Comparison of ENCODE assay signal across 1 cellular context in the genomic region with DNA sequence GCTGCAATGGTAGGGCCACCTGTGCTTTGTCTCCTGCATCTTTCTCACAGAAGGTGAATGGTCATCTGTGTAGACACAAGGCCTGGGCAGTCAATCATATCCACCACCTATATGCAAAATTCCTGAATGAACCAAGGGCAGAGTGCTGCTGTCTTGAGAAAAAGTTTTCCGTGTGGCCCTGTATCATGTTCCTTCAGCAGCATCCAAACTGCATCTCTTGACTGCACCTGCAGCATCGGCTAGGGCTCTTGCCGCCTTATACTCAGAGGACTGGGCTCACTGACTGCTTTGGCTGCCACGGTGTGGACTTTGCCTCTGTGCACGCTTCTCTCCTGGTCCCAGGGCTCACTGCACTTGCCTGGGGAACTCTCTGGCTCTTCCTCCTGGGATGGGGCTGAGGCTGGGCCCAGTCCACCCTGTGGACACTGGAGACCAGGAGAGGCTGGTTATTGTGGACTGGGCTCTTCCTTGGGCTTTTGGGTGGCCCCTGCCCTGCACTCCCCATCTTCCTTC.
TF ChIP-seq lines count a peak whose summit lies in the region.

No MANE protein-coding gene starts in this region.

TF ChIP-seq in GM12878, 131 proteins besides CTCF, POLR2A, EP300 and RAD21:
- TF ChIP-seq, protein P1, sequence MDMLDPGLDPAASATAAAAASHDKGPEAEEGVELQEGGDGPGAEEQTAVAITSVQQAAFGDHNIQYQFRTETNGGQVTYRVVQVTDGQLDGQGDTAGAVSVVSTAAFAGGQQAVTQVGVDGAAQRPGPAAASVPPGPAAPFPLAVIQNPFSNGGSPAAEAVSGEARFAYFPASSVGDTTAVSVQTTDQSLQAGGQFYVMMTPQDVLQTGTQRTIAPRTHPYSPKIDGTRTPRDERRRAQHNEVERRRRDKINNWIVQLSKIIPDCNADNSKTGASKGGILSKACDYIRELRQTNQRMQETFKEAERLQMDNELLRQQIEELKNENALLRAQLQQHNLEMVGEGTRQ (IDR thresholded peaks at IDR 0.05; ENCODE audit: borderline replicate concordance, low read depth, low read length): no peak
- TF ChIP-seq KLF5 (IDR thresholded peaks at IDR 0.05; ENCODE audit: partially characterized antibody) (no peak), EGR1 (IDR thresholded peaks at IDR 0.05; ENCODE audit: borderline replicate concordance in 1 of 2, low read depth in 2 of 2, low read length in 2 of 2) (no peak), NFYA (IDR thresholded peaks at IDR 0.05; ENCODE audit: borderline replicate concordance, low read depth, low read length) (no peak)
- TF ChIP-seq, protein P2, sequence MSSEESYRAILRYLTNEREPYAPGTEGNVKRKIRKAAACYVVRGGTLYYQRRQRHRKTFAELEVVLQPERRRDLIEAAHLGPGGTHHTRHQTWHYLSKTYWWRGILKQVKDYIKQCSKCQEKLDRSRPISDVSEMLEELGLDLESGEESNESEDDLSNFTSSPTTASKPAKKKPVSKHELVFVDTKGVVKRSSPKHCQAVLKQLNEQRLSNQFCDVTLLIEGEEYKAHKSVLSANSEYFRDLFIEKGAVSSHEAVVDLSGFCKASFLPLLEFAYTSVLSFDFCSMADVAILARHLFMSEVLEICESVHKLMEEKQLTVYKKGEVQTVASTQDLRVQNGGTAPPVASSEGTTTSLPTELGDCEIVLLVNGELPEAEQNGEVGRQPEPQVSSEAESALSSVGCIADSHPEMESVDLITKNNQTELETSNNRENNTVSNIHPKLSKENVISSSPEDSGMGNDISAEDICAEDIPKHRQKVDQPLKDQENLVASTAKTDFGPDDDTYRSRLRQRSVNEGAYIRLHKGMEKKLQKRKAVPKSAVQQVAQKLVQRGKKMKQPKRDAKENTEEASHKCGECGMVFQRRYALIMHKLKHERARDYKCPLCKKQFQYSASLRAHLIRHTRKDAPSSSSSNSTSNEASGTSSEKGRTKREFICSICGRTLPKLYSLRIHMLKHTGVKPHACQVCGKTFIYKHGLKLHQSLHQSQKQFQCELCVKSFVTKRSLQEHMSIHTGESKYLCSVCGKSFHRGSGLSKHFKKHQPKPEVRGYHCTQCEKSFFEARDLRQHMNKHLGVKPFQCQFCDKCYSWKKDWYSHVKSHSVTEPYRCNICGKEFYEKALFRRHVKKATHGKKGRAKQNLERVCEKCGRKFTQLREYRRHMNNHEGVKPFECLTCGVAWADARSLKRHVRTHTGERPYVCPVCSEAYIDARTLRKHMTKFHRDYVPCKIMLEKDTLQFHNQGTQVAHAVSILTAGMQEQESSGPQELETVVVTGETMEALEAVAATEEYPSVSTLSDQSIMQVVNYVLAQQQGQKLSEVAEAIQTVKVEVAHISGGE (CRISPR knock-in tag; IDR thresholded peaks at IDR 0.05): no peak
- TF ChIP-seq, protein P3, sequence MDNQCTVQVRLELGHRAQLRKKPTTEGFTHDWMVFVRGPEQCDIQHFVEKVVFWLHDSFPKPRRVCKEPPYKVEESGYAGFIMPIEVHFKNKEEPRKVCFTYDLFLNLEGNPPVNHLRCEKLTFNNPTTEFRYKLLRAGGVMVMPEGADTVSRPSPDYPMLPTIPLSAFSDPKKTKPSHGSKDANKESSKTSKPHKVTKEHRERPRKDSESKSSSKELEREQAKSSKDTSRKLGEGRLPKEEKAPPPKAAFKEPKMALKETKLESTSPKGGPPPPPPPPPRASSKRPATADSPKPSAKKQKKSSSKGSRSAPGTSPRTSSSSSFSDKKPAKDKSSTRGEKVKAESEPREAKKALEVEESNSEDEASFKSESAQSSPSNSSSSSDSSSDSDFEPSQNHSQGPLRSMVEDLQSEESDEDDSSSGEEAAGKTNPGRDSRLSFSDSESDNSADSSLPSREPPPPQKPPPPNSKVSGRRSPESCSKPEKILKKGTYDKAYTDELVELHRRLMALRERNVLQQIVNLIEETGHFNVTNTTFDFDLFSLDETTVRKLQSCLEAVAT (IDR thresholded peaks at IDR 0.05): 0 out of 2 replicates have a peak, but pooled peaks have one; percentile 51
